18 cellular contexts compared by ENCODE assay signal in genomic region chr18:48485828-48486405, GRCh38.
"Had no signal": no experiment of that assay in that cellular context is flagged by ENCODE, and none has a peak within 500 bp of the region (broad histone marks: within the 10 kb centered on the region; RNA-seq: fewer than 3 reads in every experiment).

No MANE protein-coding gene starts in this region.

- H3K27ac ChIP-seq: breast epithelium, colonic mucosa, esophagus muscularis mucosa, thoracic aorta, WERI-Rb-1 had no signal

- H3K4me3 ChIP-seq: breast epithelium, colonic mucosa, esophagus muscularis mucosa, thoracic aorta had no signal

- ATAC-seq: left ventricle myocardium superior; stimulated activated memory B cell treated with anti-CD40 and anti-IgM and Interleukin-4, amounts not matched to agents 10 μg/mL and 1 μg/mL and 100 μg/mL, for 72 hours had no signal

- H3K27me3 ChIP-seq: breast epithelium, colonic mucosa, esophagus muscularis mucosa had no signal

- H3K9me3 ChIP-seq: breast epithelium, colonic mucosa, esophagus muscularis mucosa, thoracic aorta had no signal

- H3K4me1 ChIP-seq: breast epithelium, colonic mucosa had no signal

- H3K36me3 ChIP-seq: breast epithelium, colonic mucosa, esophagus muscularis mucosa, thoracic aorta, WERI-Rb-1 had no signal

- DNase-seq: activated CD4-positive, alpha-beta T cell treated with anti-CD3 and anti-CD28 coated beads for 1 hour; activated gamma-delta T cell treated with Interleukin-2 at 50 U/mL for 16 hours; activated T-cell treated with anti-CD3 and anti-CD28 coated beads, Interleukin-2, amount 50 U/mL, for 1 hour; colonic mucosa; head of caudate nucleus; left ventricle myocardium superior; mammary epithelial cell; nephron progenitor cell; nucleus accumbens; posterior cingulate gyrus; small intestine; stimulated activated CD4-positive, alpha-beta T cell treated with anti-CD3 and anti-CD28 coated beads, Interleukin-15, amount 100 ng/mL, for 24 hours; T-helper 1 cell; WERI-Rb-1 had no signal
